ENCODE assay signal across 10 cellular contexts in the genomic region with DNA sequence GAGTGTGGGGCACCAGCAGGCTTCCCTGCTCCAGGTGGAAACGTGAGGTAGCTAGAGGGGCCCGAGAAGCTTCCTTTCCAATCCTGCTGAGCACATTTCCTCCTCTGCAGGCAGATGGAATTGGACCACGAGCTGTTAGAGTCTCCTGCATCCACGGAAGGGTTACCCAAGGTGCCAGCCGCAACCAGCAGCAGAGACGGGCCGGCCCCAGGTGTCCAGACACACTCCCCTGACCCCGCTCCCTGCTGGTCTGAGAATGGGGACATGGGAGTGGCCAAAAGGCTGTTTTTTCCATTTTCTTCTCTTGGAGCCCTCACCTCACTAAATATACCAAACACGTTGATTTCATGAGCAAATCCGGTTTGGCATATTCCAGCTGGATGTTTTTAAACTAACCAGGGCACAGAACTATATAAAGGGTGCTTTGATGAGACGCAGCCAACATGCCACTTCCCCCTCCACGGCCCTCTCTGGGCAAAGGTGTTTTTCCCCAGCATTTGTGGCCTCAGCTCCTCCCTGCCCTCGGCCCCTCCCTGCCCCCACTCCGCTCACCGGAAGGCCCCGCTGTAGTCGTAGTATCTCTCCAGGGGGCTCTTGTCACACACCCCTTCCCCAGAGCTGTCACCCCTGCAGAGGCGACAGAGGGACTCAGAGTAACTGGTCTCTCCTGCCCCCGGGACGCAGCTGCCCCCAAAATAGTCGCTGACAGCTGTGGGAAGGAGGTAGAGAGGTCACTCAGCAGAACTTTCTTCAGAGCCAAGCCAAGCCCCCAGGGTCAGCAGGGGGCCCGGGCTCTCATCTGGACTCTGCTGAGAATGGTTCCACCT. TPM values are rescaled to one million over a fixed set of nuclear protein-coding genes. Genes with fewer than 3 reads are reported as not detected.
DNase-seq lines count a peak whose midpoint lies in the region; ATAC-seq lines count a peak whose summit lies in the region.
"Had no signal": no experiment of that assay in that cellular context is flagged by ENCODE, and none has a peak within 500 bp of the region (broad histone marks: within the 10 kb centered on the region; RNA-seq: fewer than 3 reads in every experiment).

No MANE protein-coding gene starts in this region.

- no peaks in the 10 kb centered on the region for H3K9me3 Mint-ChIP-seq in activated CD4-positive, alpha-beta T cell treated with anti-CD3 and anti-CD28 coated beads for 36 hours (ENCODE audit: low read depth)
- H3K9me3 Mint-ChIP-seq in activated CD4-positive, alpha-beta memory T cell treated with anti-CD3 and anti-CD28 coated beads for 36 hours, result no peaks in the 10 kb centered on the region

- peak; percentile 9 for ATAC-seq in activated CD4-positive, alpha-beta T cell treated with anti-CD3 and anti-CD28 coated beads for 36 hours
- peak; percentile 37 for ATAC-seq in HG02759 (IDR thresholded peaks at IDR 0.05; ENCODE audit: unreplicated experiment)

- no peak overlapping the region for H3K27ac Mint-ChIP-seq in activated CD4-positive, alpha-beta T cell treated with anti-CD3 and anti-CD28 coated beads for 36 hours
- H3K27ac Mint-ChIP-seq in activated CD4-positive, alpha-beta memory T cell treated with anti-CD3 and anti-CD28 coated beads for 36 hours, result no peak overlapping the region

- POLR2A ChIA-PET in activated CD4-positive, alpha-beta T cell treated with anti-CD3 and anti-CD28 coated beads for 36 hours (lab: Charles Lee), result no interaction called here
- POLR2A ChIA-PET in activated CD4-positive, alpha-beta memory T cell treated with anti-CD3 and anti-CD28 coated beads for 36 hours (lab: Charles Lee), result no interaction called here

- no peak overlapping the region for H3K4me3 Mint-ChIP-seq in activated CD4-positive, alpha-beta T cell treated with anti-CD3 and anti-CD28 coated beads for 36 hours
- H3K4me3 Mint-ChIP-seq in activated CD4-positive, alpha-beta memory T cell treated with anti-CD3 and anti-CD28 coated beads for 36 hours, result no peak overlapping the region

- CTCF ChIA-PET in activated CD4-positive, alpha-beta T cell treated with anti-CD3 and anti-CD28 coated beads for 36 hours (lab: Charles Lee), result interaction anchor here (0.5 to 1.0 kb wide), 2 partner anchors 85 to 165 kb away, joined by 3 read pairs; no protein-coding TSS in a partner anchor
- CTCF ChIA-PET in activated CD4-positive, alpha-beta memory T cell treated with anti-CD3 and anti-CD28 coated beads for 36 hours (lab: Charles Lee), result interaction anchor here (0.6 to 1.1 kb wide), 3 partner anchors 20 to 91 kb away, joined by 3 read pairs; no protein-coding TSS in a partner anchor

- intact Hi-C loops in activated CD4-positive, alpha-beta T cell treated with anti-CD3 and anti-CD28 coated beads for 36 hours (cut with DNase I, micrococcal nuclease), result no loop called here
- intact Hi-C loops in activated CD4-positive, alpha-beta memory T cell treated with anti-CD3 and anti-CD28 coated beads for 36 hours (cut with micrococcal nuclease), result no loop called here

- H3K27me3 Mint-ChIP-seq in activated CD4-positive, alpha-beta T cell treated with anti-CD3 and anti-CD28 coated beads for 36 hours, result peaks cover 2% of the 10 kb centered on the region
- H3K27me3 Mint-ChIP-seq in activated CD4-positive, alpha-beta memory T cell treated with anti-CD3 and anti-CD28 coated beads for 36 hours, result peaks cover 10% of the 10 kb centered on the region

- DNase-seq in activated CD4-positive, alpha-beta T cell treated with anti-CD3 and anti-CD28 coated beads for 36 hours, result no peak
- DNase-seq in activated CD4-positive, alpha-beta T cell treated with anti-CD3 and anti-CD28 coated beads for 48 hours, result no peak
- DNase-seq in activated CD4-positive, alpha-beta memory T cell treated with anti-CD3 and anti-CD28 coated beads for 36 hours, result peak; percentile 8
- DNase-seq in retina (peak; percentile 66), hypothalamus (lab: John Stamatoyannopoulos, UW) (no peak), putamen (ENCODE audit: low spot score) (no peak), GOT3 (lab: John Stamatoyannopoulos, UW) (no peak)
- DNase-seq: left ventricle myocardium inferior, SW 1271 had no signal

- no peaks in the 10 kb centered on the region for H3K36me3 Mint-ChIP-seq in activated CD4-positive, alpha-beta T cell treated with anti-CD3 and anti-CD28 coated beads for 36 hours (ENCODE audit: low read depth)
- H3K36me3 Mint-ChIP-seq in activated CD4-positive, alpha-beta memory T cell treated with anti-CD3 and anti-CD28 coated beads for 36 hours, result no peaks in the 10 kb centered on the region

- H3K4me1 Mint-ChIP-seq in activated CD4-positive, alpha-beta T cell treated with anti-CD3 and anti-CD28 coated beads for 36 hours, result peaks cover 7% of the 10 kb centered on the region
- H3K4me1 Mint-ChIP-seq in activated CD4-positive, alpha-beta memory T cell treated with anti-CD3 and anti-CD28 coated beads for 36 hours (ENCODE audit: low read depth), result peaks cover 8% of the 10 kb centered on the region

RNA-seq across cellular contexts. Expression of a gene that starts 7.0 kb away (rescaled TPM):
- 1 to 10 TPM; 3.7 to 4.3 TPM for total RNA-seq in activated CD4-positive, alpha-beta T cell treated with anti-CD3 and anti-CD28 coated beads for 36 hours
- 1 to 10 TPM; 6.0 TPM for total RNA-seq in activated CD4-positive, alpha-beta memory T cell treated with anti-CD3 and anti-CD28 coated beads for 36 hours

RNA-seq across cellular contexts. Expression of a gene that starts 54.0 kb away (rescaled TPM):
- total RNA-seq in activated CD4-positive, alpha-beta T cell treated with anti-CD3 and anti-CD28 coated beads for 36 hours, result under 1 TPM; 0.44 to 0.71 TPM
- under 1 TPM; 0.65 to 0.71 TPM for total RNA-seq in activated CD4-positive, alpha-beta memory T cell treated with anti-CD3 and anti-CD28 coated beads for 36 hours

Comparison
In these comparisons a context has a peak if more than half of its experiments do, and no peak if none do; other contexts are left out.
1. DNase-seq: peak in activated CD4-positive, alpha-beta memory T cell treated with anti-CD3 and anti-CD28 coated beads for 36 hours (single experiment) and retina (single experiment); none in activated CD4-positive, alpha-beta T cell treated with anti-CD3 and anti-CD28 coated beads for 36 hours (single experiment), activated CD4-positive, alpha-beta T cell treated with anti-CD3 and anti-CD28 coated beads for 48 hours (single experiment), hypothalamus (0 of 51), putamen (single experiment) and GOT3 (single experiment).